Comparison of ENCODE assay signal across 1 cellular context in genomic region chr6:138142806-138143205, GRCh38.
TF ChIP-seq lines count a peak whose summit lies in the region.

No MANE protein-coding gene starts in this region.

TF ChIP-seq in GM23338, 12 proteins besides CTCF, POLR2A, EP300 and RAD21 (continued from another document):
- TF ChIP-seq ETS1 (IDR thresholded peaks at IDR 0.05) = no peak
- TF ChIP-seq, protein P1, sequence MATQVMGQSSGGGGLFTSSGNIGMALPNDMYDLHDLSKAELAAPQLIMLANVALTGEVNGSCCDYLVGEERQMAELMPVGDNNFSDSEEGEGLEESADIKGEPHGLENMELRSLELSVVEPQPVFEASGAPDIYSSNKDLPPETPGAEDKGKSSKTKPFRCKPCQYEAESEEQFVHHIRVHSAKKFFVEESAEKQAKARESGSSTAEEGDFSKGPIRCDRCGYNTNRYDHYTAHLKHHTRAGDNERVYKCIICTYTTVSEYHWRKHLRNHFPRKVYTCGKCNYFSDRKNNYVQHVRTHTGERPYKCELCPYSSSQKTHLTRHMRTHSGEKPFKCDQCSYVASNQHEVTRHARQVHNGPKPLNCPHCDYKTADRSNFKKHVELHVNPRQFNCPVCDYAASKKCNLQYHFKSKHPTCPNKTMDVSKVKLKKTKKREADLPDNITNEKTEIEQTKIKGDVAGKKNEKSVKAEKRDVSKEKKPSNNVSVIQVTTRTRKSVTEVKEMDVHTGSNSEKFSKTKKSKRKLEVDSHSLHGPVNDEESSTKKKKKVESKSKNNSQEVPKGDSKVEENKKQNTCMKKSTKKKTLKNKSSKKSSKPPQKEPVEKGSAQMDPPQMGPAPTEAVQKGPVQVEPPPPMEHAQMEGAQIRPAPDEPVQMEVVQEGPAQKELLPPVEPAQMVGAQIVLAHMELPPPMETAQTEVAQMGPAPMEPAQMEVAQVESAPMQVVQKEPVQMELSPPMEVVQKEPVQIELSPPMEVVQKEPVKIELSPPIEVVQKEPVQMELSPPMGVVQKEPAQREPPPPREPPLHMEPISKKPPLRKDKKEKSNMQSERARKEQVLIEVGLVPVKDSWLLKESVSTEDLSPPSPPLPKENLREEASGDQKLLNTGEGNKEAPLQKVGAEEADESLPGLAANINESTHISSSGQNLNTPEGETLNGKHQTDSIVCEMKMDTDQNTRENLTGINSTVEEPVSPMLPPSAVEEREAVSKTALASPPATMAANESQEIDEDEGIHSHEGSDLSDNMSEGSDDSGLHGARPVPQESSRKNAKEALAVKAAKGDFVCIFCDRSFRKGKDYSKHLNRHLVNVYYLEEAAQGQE (IDR thresholded peaks at IDR 0.05; ENCODE audit: unreplicated experiment) = no peak
- no peak for TF ChIP-seq ZNF114 (CRISPR knock-in tag; IDR thresholded peaks at IDR 0.05)
- TF ChIP-seq ZNF331 (CRISPR knock-in tag; IDR thresholded peaks at IDR 0.05; ENCODE audit: low read depth) = no peak
- no peak for TF ChIP-seq EZH2 (IDR thresholded peaks at IDR 0.05; ENCODE audit: low read depth, unreplicated experiment)
- TF ChIP-seq CREB1 (CRISPR knock-in tag; IDR thresholded peaks at IDR 0.05; ENCODE audit: low read depth) = no peak
- TF ChIP-seq NANOG (IDR thresholded peaks at IDR 0.05; ENCODE audit: borderline replicate concordance) = no peak
- TF ChIP-seq JUNB (IDR thresholded peaks at IDR 0.05; ENCODE audit: unreplicated experiment) = no peak
